18 cellular contexts compared by ENCODE assay signal in the genomic region with DNA sequence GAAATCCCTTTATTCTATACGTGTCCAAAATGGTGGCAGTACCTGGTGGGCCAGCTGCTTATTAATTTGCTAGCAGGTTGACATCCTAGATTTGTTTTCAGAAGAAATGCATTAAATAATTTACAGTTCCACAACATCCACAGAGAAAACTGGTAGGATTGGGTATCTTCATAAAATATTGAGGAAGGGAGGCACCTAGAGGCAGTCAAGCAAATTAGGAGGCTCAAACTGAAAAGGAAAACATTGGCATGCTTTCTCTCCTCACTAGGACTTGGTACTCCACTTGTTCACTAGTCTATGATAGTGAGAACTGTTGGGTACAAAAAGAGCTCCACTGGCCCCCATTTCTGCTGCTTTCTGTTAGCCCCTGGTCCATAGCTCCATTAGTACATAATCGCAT. TPM values are rescaled to one million over a fixed set of nuclear protein-coding genes. Genes with fewer than 3 reads are reported as not detected.
DNase-seq lines count a peak whose midpoint lies in the region; ATAC-seq and TF ChIP-seq lines count a peak whose summit lies in the region.
"Had no signal": no experiment of that assay in that cellular context is flagged by ENCODE, and none has a peak within 500 bp of the region (broad histone marks: within the 10 kb centered on the region; RNA-seq: fewer than 3 reads in every experiment).

No MANE protein-coding gene starts in this region.

- DNase-seq in NCI-H748 (lab: John Stamatoyannopoulos, UW; ENCODE audit: unreplicated experiment) (peak; percentile 3), NCI-H748 treated with DMSO at 0.1 percent for 48 hours (lab: John Stamatoyannopoulos, UW) (no peak), HCEC 1CT (peak; percentile 13), OCI-M1 (lab: John Stamatoyannopoulos, UW) (peak; percentile 4), foreskin keratinocyte (no peak), inferior parietal cortex (ENCODE audit: extremely low spot score) (no peak), posterior vena cava (ENCODE audit: low spot score) (no peak), HuH-7 (ENCODE audit: low spot score) (no peak)
- DNase-seq: AML-193; Calu3; CD4-positive, alpha-beta T cell; KBM-7; MV-4-11; NCI-H1417 treated with DMSO at 0.1 percent for 48 hours; NCI-H2029; NCI-H510A treated with DMSO at 0.1 percent for 48 hours; SJCRH30 had no signal

- ATAC-seq in foreskin keratinocyte: no peak

- TF ChIP-seq CTCF in foreskin keratinocyte (conservative IDR thresholded peaks at IDR 0.05): peak; percentile 22

- no peaks in the 10 kb centered on the region for H3K4me1 ChIP-seq in foreskin keratinocyte
- H3K4me1 ChIP-seq: SJCRH30 had no signal

- intact Hi-C loops in posterior vena cava (cut with DNase I): loop anchor here in 1 of 2 donors (5.0 kb wide), 1 partner anchor 822 kb away; no protein-coding TSS in a partner anchor

- no peak overlapping the region for H3K27ac ChIP-seq in foreskin keratinocyte
- H3K27ac ChIP-seq: HL-60, SJCRH30 had no signal

- H3K27me3 ChIP-seq in foreskin keratinocyte: no peaks in the 10 kb centered on the region
- H3K27me3 ChIP-seq: SJCRH30 had no signal

RNA-seq across cellular contexts. Expression of a gene that starts 18.3 kb away (rescaled TPM):
- 0.11 and 0.17 TPM in 2 replicates for total RNA-seq in foreskin keratinocyte
- polyA plus RNA-seq in foreskin keratinocyte: 0.02 TPM in 1 of 2 replicates, not detected in the other
- total RNA-seq in posterior vena cava: under 1 TPM; 0.79 to 0.95 TPM

Comparison
In these comparisons a context has a peak if more than half of its experiments do, and no peak if none do; other contexts are left out.
1. DNase-seq: peak in NCI-H748 (single experiment), HCEC 1CT (single experiment) and OCI-M1 (single experiment); none in NCI-H748 treated with DMSO at 0.1 percent for 48 hours (single experiment), foreskin keratinocyte (0 of 2), inferior parietal cortex (single experiment), posterior vena cava (single experiment) and HuH-7 (single experiment).